In genomic region chr18:79765491-79766245, GRCh38 we compare ENCODE assay signal across 19 cellular contexts. TPM values are rescaled to one million over a fixed set of nuclear protein-coding genes. Genes with fewer than 3 reads are reported as not detected.
DNase-seq lines count a peak whose midpoint lies in the region; ATAC-seq and TF ChIP-seq lines count a peak whose summit lies in the region.
"Had no signal": no experiment of that assay in that cellular context is flagged by ENCODE, and none has a peak within 500 bp of the region (broad histone marks: within the 10 kb centered on the region; RNA-seq: fewer than 3 reads in every experiment).

No MANE protein-coding gene starts in this region.

- no peak overlapping the region for H3K23ac ChIP-seq in H9 (ENCODE audit: insufficient read length, low read depth, low read length)

- no peaks in the 10 kb centered on the region for H4K20me1 ChIP-seq in H9 (ENCODE audit: control insufficient read depth, insufficient read depth, insufficient read length)

- H4K5ac ChIP-seq in H9 (ENCODE audit: insufficient read length, low read depth, low read length) = no peak overlapping the region

- peaks cover 3% of the 10 kb centered on the region for H3K4me1 Mint-ChIP-seq in activated naive CD8-positive, alpha-beta T cell treated with anti-CD3 and anti-CD28 coated beads, Interleukin-2, amount 10 ng/mL, durations not matched to agents 7 days and 5 days
- H3K4me1 Mint-ChIP-seq in activated naive CD8-positive, alpha-beta T cell treated with anti-CD3 and anti-CD28 coated beads for 36 hours = no peaks in the 10 kb centered on the region
- no peaks in the 10 kb centered on the region for H3K4me1 Mint-ChIP-seq in H9
- H3K4me1 Mint-ChIP-seq: activated CD8-positive, alpha-beta memory T cell treated with anti-CD3 and anti-CD28 coated beads, Interleukin-2, amount 10 ng/mL, durations not matched to agents 7 days and 5 days had no signal

- H3K4ac ChIP-seq in H9 (ENCODE audit: low read depth, low read length) = no peak overlapping the region

- no peaks in the 10 kb centered on the region for H3K79me2 ChIP-seq in H9 (ENCODE audit: insufficient read depth, low read length)

- POLR2A ChIA-PET in activated naive CD8-positive, alpha-beta T cell treated with anti-CD3 and anti-CD28 coated beads, Interleukin-2, amount 10 ng/mL, durations not matched to agents 7 days and 5 days (lab: Charles Lee) = no interaction called here

- H3K56ac ChIP-seq in H9 (ENCODE audit: insufficient read length, low read depth, low read length) = no peak overlapping the region

- H3K36me3 ChIP-seq in Peyer's patch = no peaks in the 10 kb centered on the region
- H3K36me3 ChIP-seq: brain microvascular endothelial cell, esophagus muscularis mucosa, ovary had no signal

- H2AFZ ChIP-seq in H9 (ENCODE audit: low read length) = no peak overlapping the region

- H2BK20ac ChIP-seq in H9 (ENCODE audit: low read depth, low read length, poor library complexity, severe bottlenecking) = no peak overlapping the region

- H3K14ac ChIP-seq in H9 (ENCODE audit: insufficient read depth, low read length) = no peak overlapping the region

- H3K27ac ChIP-seq in Peyer's patch = no peak overlapping the region
- H3K27ac ChIP-seq in H9 (ENCODE audit: insufficient read length, low read depth, low read length) = no peak overlapping the region
- H3K27ac ChIP-seq: brain microvascular endothelial cell, esophagus muscularis mucosa, ovary had no signal

- no peaks in the 10 kb centered on the region for H3K4me1 ChIP-seq in Peyer's patch
- no peaks in the 10 kb centered on the region for H3K4me1 ChIP-seq in H9 (ENCODE audit: insufficient read depth, low read length)
- H3K4me1 ChIP-seq: esophagus muscularis mucosa had no signal

- H4K8ac ChIP-seq in H9 (replicated peaks; ENCODE audit: insufficient read length, low read depth, low read length) = no peak overlapping the region

- peaks cover 2% of the 10 kb centered on the region for H3K27me3 Mint-ChIP-seq in activated naive CD8-positive, alpha-beta T cell treated with anti-CD3 and anti-CD28 coated beads, Interleukin-2, amount 10 ng/mL, durations not matched to agents 7 days and 5 days
- H3K27me3 Mint-ChIP-seq in activated naive CD8-positive, alpha-beta T cell treated with anti-CD3 and anti-CD28 coated beads for 36 hours = peaks cover 34% of the 10 kb centered on the region
- peaks cover 36% of the 10 kb centered on the region for H3K27me3 Mint-ChIP-seq in H9 (ENCODE audit: low read depth)

- no peak overlapping the region for H4K91ac ChIP-seq in H9 (ENCODE audit: insufficient read length, low read depth, low read length)

- H3T11ph ChIP-seq in H9 (ENCODE audit: low read length) = no peak overlapping the region

- no peak for TF ChIP-seq POLR2A in Peyer's patch (IDR thresholded peaks at IDR 0.05)

- H3K4me2 ChIP-seq in H9 (ENCODE audit: insufficient read depth, insufficient read length, low read length) = no peak overlapping the region

- peaks cover 8% of the 10 kb centered on the region for H3K9me3 Mint-ChIP-seq in activated naive CD8-positive, alpha-beta T cell treated with anti-CD3 and anti-CD28 coated beads, Interleukin-2, amount 10 ng/mL, durations not matched to agents 7 days and 5 days
- peaks cover 6% of the 10 kb centered on the region for H3K9me3 Mint-ChIP-seq in activated naive CD8-positive, alpha-beta T cell treated with anti-CD3 and anti-CD28 coated beads for 36 hours
- H3K9me3 Mint-ChIP-seq in H9 = peaks cover 26 to 41% of the 10 kb centered on the region in 2 experiments

- H2BK12ac ChIP-seq in H9 (ENCODE audit: insufficient read length, low read depth, low read length) = no peak overlapping the region

- peak; percentile 2 for DNase-seq in activated naive CD8-positive, alpha-beta T cell treated with anti-CD3 and anti-CD28 coated beads, Interleukin-2, amount 10 ng/mL, durations not matched to agents 7 days and 5 days
- DNase-seq in activated naive CD8-positive, alpha-beta T cell treated with anti-CD3 and anti-CD28 coated beads for 36 hours = no peak
- peak in 2 of 3 donors; percentile 16 to 24 for DNase-seq in Peyer's patch
- peak in 27 of 42 donors; percentile 13 to 67 (median 36) for DNase-seq in head of caudate nucleus
- DNase-seq in stimulated activated CD4-positive, alpha-beta T cell treated with anti-CD3 and anti-CD28 coated beads, Interleukin-15, amount 100 ng/mL, for 24 hours = no peak
- DNase-seq in H9 = no peak
- DNase-seq in NCI-H1436 (lab: John Stamatoyannopoulos, UW) = no peak
- DNase-seq: activated CD8-positive, alpha-beta memory T cell treated with anti-CD3 and anti-CD28 coated beads, Interleukin-2, amount 10 ng/mL, durations not matched to agents 7 days and 5 days; brain microvascular endothelial cell; MM.1S; SHP77; stimulated activated naive CD8-positive, alpha-beta T cell treated with anti-CD3 and anti-CD28 coated beads, Interleukin-15, Interleukin-2, amounts not matched to agents 100 U/mL and 50 U/mL, for 24 hours; T-helper 2 cell had no signal

- H2BK5ac ChIP-seq in H9 (ENCODE audit: insufficient read length, low read length) = no peak overlapping the region

- H3K36me3 Mint-ChIP-seq in activated naive CD8-positive, alpha-beta T cell treated with anti-CD3 and anti-CD28 coated beads, Interleukin-2, amount 10 ng/mL, durations not matched to agents 7 days and 5 days = no peaks in the 10 kb centered on the region
- H3K36me3 Mint-ChIP-seq in activated naive CD8-positive, alpha-beta T cell treated with anti-CD3 and anti-CD28 coated beads for 36 hours = peaks cover 3% of the 10 kb centered on the region
- peaks cover 0 to 2% (median 2%) of the 10 kb centered on the region in 3 experiments; a peak in 2 of 7 replicates for H3K36me3 Mint-ChIP-seq in H9 (ENCODE audit: insufficient read depth in 1 of 3, low read depth in 3 of 3)

- H3K23me2 ChIP-seq in H9 (ENCODE audit: insufficient read length, low read depth, low read length, poor library complexity, severe bottlenecking) = no peaks in the 10 kb centered on the region

- H2BK120ac ChIP-seq in H9 (ENCODE audit: low read depth, low read length, poor library complexity, severe bottlenecking) = no peak overlapping the region

- no peak overlapping the region for H3K4me3 ChIP-seq in Peyer's patch
- H3K4me3 ChIP-seq: esophagus muscularis mucosa, ovary had no signal

- no peak overlapping the region for H3K27ac Mint-ChIP-seq in activated naive CD8-positive, alpha-beta T cell treated with anti-CD3 and anti-CD28 coated beads, Interleukin-2, amount 10 ng/mL, durations not matched to agents 7 days and 5 days
- H3K27ac Mint-ChIP-seq in activated naive CD8-positive, alpha-beta T cell treated with anti-CD3 and anti-CD28 coated beads for 36 hours = no peak overlapping the region
- H3K27ac Mint-ChIP-seq in H9 = no peak overlapping the region
- H3K27ac Mint-ChIP-seq: activated CD8-positive, alpha-beta memory T cell treated with anti-CD3 and anti-CD28 coated beads, Interleukin-2, amount 10 ng/mL, durations not matched to agents 7 days and 5 days had no signal

- H2AK5ac ChIP-seq in H9 (ENCODE audit: insufficient read length, low read length) = no peak overlapping the region

- H3K9me3 ChIP-seq in Peyer's patch (no peaks in the 10 kb centered on the region), H9 (ENCODE audit: control insufficient read depth, low read depth, low read length) (no peaks in the 10 kb centered on the region)

- H3K79me1 ChIP-seq in H9 (ENCODE audit: insufficient read depth, low read depth, low read length, poor library complexity, severe bottlenecking) = no peaks in the 10 kb centered on the region

- TF ChIP-seq CTCF in Peyer's patch (IDR thresholded peaks at IDR 0.05) = no peak
- no peak for TF ChIP-seq CTCF in H9 (conservative IDR thresholded peaks at IDR 0.05)

- H3K9ac ChIP-seq in H9 (ENCODE audit: extremely low read depth, insufficient read length, low read length) = no peak overlapping the region

- no peak for ATAC-seq in activated naive CD8-positive, alpha-beta T cell treated with anti-CD3 and anti-CD28 coated beads, Interleukin-2, amount 10 ng/mL, durations not matched to agents 7 days and 5 days (ENCODE audit: low read depth)
- no peak for ATAC-seq in HG02610 (IDR thresholded peaks at IDR 0.05; ENCODE audit: unreplicated experiment)
- ATAC-seq: activated CD4-positive, CD25-positive, alpha-beta regulatory T cell treated with anti-CD3 and anti-CD28 coated beads, Interleukin-2, amount 50 U/mL, for 24 hours; activated CD8-positive, alpha-beta memory T cell treated with anti-CD3 and anti-CD28 coated beads, Interleukin-2, amount 10 ng/mL, durations not matched to agents 7 days and 5 days; left colon; stimulated activated naive CD8-positive, alpha-beta T cell treated with anti-CD3 and anti-CD28 coated beads, Interleukin-15, Interleukin-2, amounts not matched to agents 100 U/mL and 50 U/mL, for 24 hours had no signal

- H3K4me3 Mint-ChIP-seq in activated naive CD8-positive, alpha-beta T cell treated with anti-CD3 and anti-CD28 coated beads, Interleukin-2, amount 10 ng/mL, durations not matched to agents 7 days and 5 days = no peak overlapping the region
- no peak overlapping the region for H3K4me3 Mint-ChIP-seq in activated naive CD8-positive, alpha-beta T cell treated with anti-CD3 and anti-CD28 coated beads for 36 hours
- no peak overlapping the region for H3K4me3 Mint-ChIP-seq in H9
- H3K4me3 Mint-ChIP-seq: activated CD8-positive, alpha-beta memory T cell treated with anti-CD3 and anti-CD28 coated beads, Interleukin-2, amount 10 ng/mL, durations not matched to agents 7 days and 5 days had no signal

- WGBS in H9 (ENCODE audit: extremely low coverage, insufficient read length, low lambda C conversion rate) = no CpG with 5 or more reads among the region's 14 CpGs

- H2BK15ac ChIP-seq in H9 (ENCODE audit: low read depth, low read length) = no peak overlapping the region

- H3K18ac ChIP-seq in H9 (ENCODE audit: insufficient read length, low read depth, low read length) = no peak overlapping the region

- intact Hi-C loops in head of caudate nucleus (cut with DNase I) = no loop called here

- H3K27me3 ChIP-seq in Peyer's patch (no peaks in the 10 kb centered on the region), H9 (ENCODE audit: insufficient read depth, low read length) (no peaks in the 10 kb centered on the region)
- H3K27me3 ChIP-seq: brain microvascular endothelial cell, ovary had no signal

RNA-seq across cellular contexts. Expression of gene KCNG2, which starts 32.1 kb away (rescaled TPM):
- not detected for total RNA-seq in activated naive CD8-positive, alpha-beta T cell treated with anti-CD3 and anti-CD28 coated beads, Interleukin-2, amount 10 ng/mL, durations not matched to agents 7 days and 5 days
- total RNA-seq in activated naive CD8-positive, alpha-beta T cell treated with anti-CD3 and anti-CD28 coated beads for 36 hours = not detected
- total RNA-seq in Peyer's patch (1 to 10 TPM in 3 of 4 donors, not detected in 1; 2.3 to 3.8 (median 3.2) TPM), H9 (2021) (0.15 TPM in 1 of 2 replicates, not detected in the other)
- total RNA-seq: activated CD8-positive, alpha-beta memory T cell treated with anti-CD3 and anti-CD28 coated beads, Interleukin-2, amount 10 ng/mL, durations not matched to agents 7 days and 5 days; left colon; mucosa of gallbladder had no signal

Comparison
In these comparisons a context has a peak if more than half of its experiments do, and no peak if none do; other contexts are left out.
1. DNase-seq: peak in activated naive CD8-positive, alpha-beta T cell treated with anti-CD3 and anti-CD28 coated beads, Interleukin-2, amount 10 ng/mL, durations not matched to agents 7 days and 5 days (single experiment), Peyer's patch (2 of 3) and head of caudate nucleus (27 of 42); none in activated naive CD8-positive, alpha-beta T cell treated with anti-CD3 and anti-CD28 coated beads for 36 hours (single experiment), stimulated activated CD4-positive, alpha-beta T cell treated with anti-CD3 and anti-CD28 coated beads, Interleukin-15, amount 100 ng/mL, for 24 hours (single experiment), H9 (single experiment) and NCI-H1436 (single experiment).